19 cellular contexts compared by ENCODE assay signal in the genomic region with DNA sequence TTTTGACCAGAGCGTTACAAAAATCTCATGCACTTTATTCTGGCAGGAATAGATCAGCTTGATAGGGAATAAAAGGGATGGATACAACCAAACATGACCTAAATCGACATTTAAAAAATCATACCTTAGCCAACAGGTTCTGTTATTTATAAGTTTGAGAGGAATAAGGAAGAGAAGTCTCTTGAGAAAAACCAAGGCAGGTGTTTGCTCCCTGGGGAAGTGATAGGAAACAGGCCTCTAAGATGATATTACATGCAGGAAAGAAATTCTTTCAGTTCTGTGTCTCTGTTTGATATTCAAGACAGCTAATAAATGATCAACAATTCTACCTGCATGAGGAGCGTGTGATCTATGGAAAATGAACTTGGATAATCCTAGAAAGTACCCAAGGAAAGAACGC.
DNase-seq lines count a peak whose midpoint lies in the region; ATAC-seq and TF ChIP-seq lines count a peak whose summit lies in the region.
"Had no signal": no experiment of that assay in that cellular context is flagged by ENCODE, and none has a peak within 500 bp of the region (broad histone marks: within the 10 kb centered on the region; RNA-seq: fewer than 3 reads in every experiment).

No MANE protein-coding gene starts in this region.

- CTCF ChIA-PET in activated B cell treated with CpG ODN at 0.5 μM for 24 hours (lab: Charles Lee), result no interaction called here

- no peaks in the 10 kb centered on the region for H3K27me3 ChIP-seq in spleen (replicated peaks in 1 of 7)
- H3K27me3 ChIP-seq: BE2C had no signal

- 57 to 66% (median 61%) methylated on average over 4 of the region's 4 CpGs for WGBS in spleen, 5 donors

- H3K36me3 Mint-ChIP-seq in activated naive CD4-positive, alpha-beta T cell treated with anti-CD3 and anti-CD28 coated beads, Interleukin-2, amount 50 U/mL, for 24 hours, result no peaks in the 10 kb centered on the region
- no peaks in the 10 kb centered on the region for H3K36me3 Mint-ChIP-seq in activated B cell treated with CpG ODN at 0.5 μM for 24 hours (ENCODE audit: low read depth)
- H3K36me3 Mint-ChIP-seq: IgD-negative memory B cell had no signal

- TF ChIP-seq CTCF in NB4 (IDR thresholded peaks at IDR 0.05; ENCODE audit: low read depth, low read length), result no peak
- no peak for TF ChIP-seq CTCF in activated B cell treated with CpG ODN at 0.5 μM for 24 hours (IDR thresholded peaks at IDR 0.05)
- no peak for TF ChIP-seq CTCF in spleen (IDR thresholded peaks at IDR 0.05 in 8 of 11, conservative IDR thresholded peaks at IDR 0.05 in 3 of 11)

- POLR2A ChIA-PET in activated B cell treated with CpG ODN at 0.5 μM for 24 hours (lab: Charles Lee), result interaction anchor here (1.4 kb wide), 1 partner anchor 143 kb away, joined by 3 read pairs; no protein-coding TSS in a partner anchor

- peaks cover 2% of the 10 kb centered on the region for H3K27me3 Mint-ChIP-seq in activated naive CD4-positive, alpha-beta T cell treated with anti-CD3 and anti-CD28 coated beads, Interleukin-2, amount 50 U/mL, for 24 hours
- H3K27me3 Mint-ChIP-seq in activated B cell treated with CpG ODN at 0.5 μM for 24 hours, result no peaks in the 10 kb centered on the region
- H3K27me3 Mint-ChIP-seq: IgD-negative memory B cell had no signal

- H3K4me3 ChIP-seq in NB4 (ENCODE audit: low read depth, low read length) (no peak overlapping the region), spleen (peak overlapping the region in 1 of 8 donors; percentile 27)

- no peak overlapping the region for H3K4me3 Mint-ChIP-seq in activated naive CD4-positive, alpha-beta T cell treated with anti-CD3 and anti-CD28 coated beads, Interleukin-2, amount 50 U/mL, for 24 hours
- H3K4me3 Mint-ChIP-seq in activated B cell treated with CpG ODN at 0.5 μM for 24 hours, result peak overlapping the region; percentile 36
- H3K4me3 Mint-ChIP-seq: H9 had no signal

- H3K27ac ChIP-seq in spleen, result peak overlapping the region in 6 of 8 donors; percentile 52 to 91 (median 81)

- ATAC-seq in activated B cell treated with CpG ODN at 0.5 μM for 24 hours (ENCODE audit: low read depth) (no peak), HG02678 (IDR thresholded peaks at IDR 0.05; ENCODE audit: unreplicated experiment) (no peak)

- H3K4me1 ChIP-seq in spleen, result peaks cover 9 to 55% (median 29%) of the 10 kb centered on the region in 6 donors
- H3K4me1 ChIP-seq: BE2C had no signal

- DNase-seq in activated naive CD4-positive, alpha-beta T cell treated with Interleukin-2 at 50 U/mL for 16 hours, result no peak
- DNase-seq in NB4 (ENCODE audit: low read depth) (peak; percentile 66), activated B cell treated with CpG ODN at 0.5 μM for 24 hours (no peak), spleen (no peak), CD1c-positive myeloid dendritic cell (ENCODE audit: extremely low spot score) (no peak)
- no peak for DNase-seq in central memory CD4-positive, alpha-beta T cell
- DNase-seq: 8988T; BE2C; CD8-positive, alpha-beta memory T cell; DMS53; H9; NCI-H1417; NCI-H187; NCI-H2107; NCI-H345; NCI-H524 treated with DMSO at 0.1 percent for 48 hours had no signal

- peak overlapping the region; percentile 32 for H3K27ac Mint-ChIP-seq in activated naive CD4-positive, alpha-beta T cell treated with anti-CD3 and anti-CD28 coated beads, Interleukin-2, amount 50 U/mL, for 24 hours
- peak overlapping the region; percentile 73 for H3K27ac Mint-ChIP-seq in activated B cell treated with CpG ODN at 0.5 μM for 24 hours
- H3K27ac Mint-ChIP-seq: CD8-positive, alpha-beta memory T cell; H9 had no signal

- H3K36me3 ChIP-seq in spleen, result no peaks in the 10 kb centered on the region
- H3K36me3 ChIP-seq: BE2C had no signal

- H3K4me1 Mint-ChIP-seq in activated naive CD4-positive, alpha-beta T cell treated with anti-CD3 and anti-CD28 coated beads, Interleukin-2, amount 50 U/mL, for 24 hours, result no peaks in the 10 kb centered on the region
- H3K4me1 Mint-ChIP-seq in activated B cell treated with CpG ODN at 0.5 μM for 24 hours, result peaks cover 51% of the 10 kb centered on the region
- H3K4me1 Mint-ChIP-seq: CD8-positive, alpha-beta memory T cell; H9 had no signal

- intact Hi-C loops in activated B cell treated with CpG ODN at 0.5 μM for 24 hours (cut with micrococcal nuclease) (loop anchor here (1.0 to 5.0 kb wide), 3 partner anchors 97 to 1048 kb away; a partner anchor contains a TSS), spleen (cut with DNase I; ENCODE audit: low total_unique reads) (no loop called here)

- TF ChIP-seq POLR2A in NB4 (IDR thresholded peaks at IDR 0.05; ENCODE audit: extremely low read depth, insufficient read length) (no peak), spleen (IDR thresholded peaks at IDR 0.05) (no peak)

- H3K9me3 Mint-ChIP-seq in activated naive CD4-positive, alpha-beta T cell treated with anti-CD3 and anti-CD28 coated beads, Interleukin-2, amount 50 U/mL, for 24 hours, result no peaks in the 10 kb centered on the region
- H3K9me3 Mint-ChIP-seq in activated B cell treated with CpG ODN at 0.5 μM for 24 hours, result no peaks in the 10 kb centered on the region
- H3K9me3 Mint-ChIP-seq: CD8-positive, alpha-beta memory T cell; H9; IgD-negative memory B cell had no signal

- H3K9me3 ChIP-seq in spleen, result no peaks in the 10 kb centered on the region
- H3K9me3 ChIP-seq: BE2C had no signal
